23 cellular contexts compared by ENCODE assay signal in the genomic region with DNA sequence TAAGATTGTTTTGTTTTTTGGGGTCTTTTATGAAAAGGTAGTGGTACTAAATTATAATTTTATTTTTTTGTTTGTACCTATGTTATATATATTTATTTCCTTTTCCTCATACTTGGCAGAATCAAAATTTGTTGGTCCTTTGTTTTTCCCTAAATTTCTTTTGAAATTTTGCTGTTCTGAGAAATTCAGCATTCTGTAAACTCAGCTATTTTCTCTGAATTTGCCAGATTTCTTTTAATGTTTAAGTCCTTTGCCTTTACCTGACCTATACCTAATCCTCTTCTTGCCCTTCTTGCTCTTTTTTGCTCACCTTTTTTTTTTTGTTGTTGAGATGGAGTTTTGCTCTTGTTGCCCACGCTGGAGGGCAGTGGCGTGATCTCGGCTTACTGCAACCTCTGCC.
"Had no signal": no experiment of that assay in that cellular context is flagged by ENCODE, and none has a peak within 500 bp of the region (broad histone marks: within the 10 kb centered on the region; RNA-seq: fewer than 3 reads in every experiment).

No MANE protein-coding gene starts in this region.

- H3K36me3 ChIP-seq: brain microvascular endothelial cell had no signal

- FAIRE-seq: RCC 7860, TTC549 had no signal

- H3K4me3 ChIP-seq: cardiac muscle cell had no signal

- H3K27ac Mint-ChIP-seq: activated CD8-positive, alpha-beta T cell treated with anti-CD3 and anti-CD28 coated beads for 36 hours; activated naive CD4-positive, alpha-beta T cell treated with anti-CD3 and anti-CD28 coated beads, Interleukin-2, amount 10 ng/mL, durations not matched to agents 7 days and 5 days; activated naive CD8-positive, alpha-beta T cell treated with anti-CD3 and anti-CD28 coated beads for 36 hours; activated T-cell treated with anti-CD3 and anti-CD28 coated beads, Interleukin-2, amount 50 U/mL, for 72 hours; activated T-helper 2 cell treated with anti-CD3 and anti-CD28 coated beads, Interferon-gamma antibody, Interleukin-2, Interleukin-4, amounts not matched to agents 10 μg/mL and 5 μg/mL and 100 μg/mL, durations not matched to agents 14 hours and 24 hours and 36 hours had no signal

- H3K27ac ChIP-seq: brain microvascular endothelial cell, cardiac muscle cell had no signal

- DNase-seq: activated CD4-positive, alpha-beta T cell treated with anti-CD3 and anti-CD28 coated beads, Interleukin-2, amount 50 U/mL, for 1 hour; activated CD4-positive, CD25-positive, alpha-beta regulatory T cell; activated CD8-positive, alpha-beta memory T cell treated with anti-CD3 and anti-CD28 coated beads, Interleukin-2, amount 50 U/mL, for 4 hours; activated CD8-positive, alpha-beta T cell treated with anti-CD3 and anti-CD28 coated beads for 36 hours; activated gamma-delta T cell treated with Interleukin-2 at 50 U/mL for 16 hours; activated naive CD4-positive, alpha-beta T cell treated with anti-CD3 and anti-CD28 coated beads, Interleukin-2, amount 10 ng/mL, durations not matched to agents 7 days and 5 days; activated naive CD8-positive, alpha-beta T cell treated with anti-CD3 and anti-CD28 coated beads for 36 hours; activated T-cell treated with anti-CD3 and anti-CD28 coated beads, Interleukin-2, amount 50 U/mL, for 72 hours; brain microvascular endothelial cell; cerebellar nuclear complex; NCI-H1048; NCI-H146; NCI-H187 treated with DMSO at 0.1 percent for 48 hours; NCI-H2081 treated with DMSO at 0.1 percent for 48 hours; NCI-H446; NCI-H524; SHP77; T-helper 2 cell; T1000 had no signal

- ATAC-seq: activated CD8-positive, alpha-beta T cell treated with anti-CD3 and anti-CD28 coated beads for 36 hours; activated T-cell treated with anti-CD3 and anti-CD28 coated beads, Interleukin-2, amount 50 U/mL, for 72 hours had no signal

- H3K4me3 Mint-ChIP-seq: activated CD8-positive, alpha-beta T cell treated with anti-CD3 and anti-CD28 coated beads for 36 hours; activated naive CD4-positive, alpha-beta T cell treated with anti-CD3 and anti-CD28 coated beads, Interleukin-2, amount 10 ng/mL, durations not matched to agents 7 days and 5 days; activated naive CD8-positive, alpha-beta T cell treated with anti-CD3 and anti-CD28 coated beads for 36 hours; activated T-cell treated with anti-CD3 and anti-CD28 coated beads, Interleukin-2, amount 50 U/mL, for 72 hours had no signal

- H3K27me3 Mint-ChIP-seq: activated CD8-positive, alpha-beta T cell treated with anti-CD3 and anti-CD28 coated beads for 36 hours; activated naive CD4-positive, alpha-beta T cell treated with anti-CD3 and anti-CD28 coated beads, Interleukin-2, amount 10 ng/mL, durations not matched to agents 7 days and 5 days; activated naive CD8-positive, alpha-beta T cell treated with anti-CD3 and anti-CD28 coated beads for 36 hours had no signal

- H3K4me1 Mint-ChIP-seq: activated naive CD4-positive, alpha-beta T cell treated with anti-CD3 and anti-CD28 coated beads, Interleukin-2, amount 10 ng/mL, durations not matched to agents 7 days and 5 days had no signal

- H3K9me3 Mint-ChIP-seq: activated CD8-positive, alpha-beta T cell treated with anti-CD3 and anti-CD28 coated beads for 36 hours; activated naive CD4-positive, alpha-beta T cell treated with anti-CD3 and anti-CD28 coated beads, Interleukin-2, amount 10 ng/mL, durations not matched to agents 7 days and 5 days; activated naive CD8-positive, alpha-beta T cell treated with anti-CD3 and anti-CD28 coated beads for 36 hours; activated T-cell treated with anti-CD3 and anti-CD28 coated beads, Interleukin-2, amount 50 U/mL, for 72 hours; activated T-helper 2 cell treated with anti-CD3 and anti-CD28 coated beads, Interferon-gamma antibody, Interleukin-2, Interleukin-4, amounts not matched to agents 10 μg/mL and 5 μg/mL and 100 μg/mL, durations not matched to agents 14 hours and 24 hours and 36 hours had no signal

- H3K27me3 ChIP-seq: brain microvascular endothelial cell, cardiac muscle cell had no signal
